Comparison of ENCODE assay signal across 8 cellular contexts in the genomic region with DNA sequence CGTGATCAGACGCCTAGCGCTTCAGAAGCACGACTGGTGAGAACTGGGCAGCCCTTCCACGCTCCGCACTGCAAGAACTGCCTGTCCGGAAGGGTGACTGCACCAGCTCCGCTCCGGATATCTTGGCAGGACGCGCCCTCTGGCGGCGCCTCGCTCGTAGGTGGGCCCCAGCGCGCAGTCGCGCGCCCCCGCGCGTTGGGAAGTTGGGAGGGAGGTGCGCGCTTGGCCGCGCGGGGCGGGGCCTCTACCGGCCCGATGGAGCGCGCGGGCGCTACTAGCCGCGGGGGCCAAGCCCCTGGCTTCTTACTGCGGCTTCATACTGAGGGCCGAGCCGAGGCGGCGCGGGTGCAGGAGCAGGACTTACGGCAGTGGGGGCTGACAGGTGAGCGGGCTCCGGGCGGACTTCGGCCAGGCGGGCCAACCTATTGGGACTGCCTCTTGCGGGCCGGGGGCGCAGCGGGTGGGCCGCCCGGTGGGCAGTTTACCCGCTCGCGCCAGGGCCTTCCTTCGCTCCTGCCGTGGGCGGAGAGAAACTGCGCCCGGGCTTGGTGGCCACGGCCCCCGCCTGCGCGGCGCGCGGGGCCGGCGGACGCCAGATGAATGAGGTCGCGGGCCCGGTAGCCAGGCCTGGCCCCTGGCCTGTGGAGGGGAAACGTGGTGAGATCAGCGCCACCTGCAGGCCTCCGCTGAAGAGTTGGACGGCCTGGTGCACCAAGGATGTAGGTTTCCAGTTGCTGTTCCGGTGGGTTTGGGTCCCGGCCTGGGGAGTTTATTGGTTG.
DNase-seq lines count a peak whose midpoint lies in the region; ATAC-seq and TF ChIP-seq lines count a peak whose summit lies in the region.

A gene (plus strand): TSS at position 236 of the 779 bp plus-strand sequence. CDS start 20 bp downstream, at position 256.

- no peaks in the 10 kb centered on the region for H3K9me3 ChIP-seq in mucosa of stomach (ENCODE audit: control insufficient read depth, low read length)

- H3K4me1 ChIP-seq in mucosa of stomach (ENCODE audit: control insufficient read depth, insufficient read depth, low read length), result peaks cover 35% of the 10 kb centered on the region

- H3K27me3 ChIP-seq in mucosa of stomach (ENCODE audit: control insufficient read depth, insufficient read depth, low read length), result no peaks in the 10 kb centered on the region

- no peak; the same call in 1 of the 2 replicates for TF ChIP-seq EP300 in Ishikawa (IDR thresholded peaks at IDR 0.05; ENCODE audit: borderline replicate concordance)

- TF ChIP-seq RAD21 in Ishikawa (IDR thresholded peaks at IDR 0.05; ENCODE audit: low read depth), result peak; percentile 89

- DNase-seq in DMS153 treated with DMSO at 0.1 percent for 48 hours (lab: John Stamatoyannopoulos, UW; ENCODE audit: unreplicated experiment), result peak; percentile 99
- DNase-seq in OCI-M2 (lab: John Stamatoyannopoulos, UW; ENCODE audit: unreplicated experiment), result peak; percentile 49
- DNase-seq in activated T-cell treated with anti-CD3 and anti-CD28 coated beads for 48 hours (ENCODE audit: low read depth), result peak; percentile 94
- DNase-seq in erythroblast (lab: John Stamatoyannopoulos, UW), result peak; percentile 96 to 97
- DNase-seq in stimulated activated CD8-positive, alpha-beta memory T cell treated with anti-CD3 and anti-CD28 coated beads, Interleukin-7, amount 100 ng/mL, for 1 hour (ENCODE audit: low read depth in 2 of 2), result peak; percentile 81 to 91

- peak within 1 kb of the TSS; percentile 78 for H3K9ac ChIP-seq in mucosa of stomach (ENCODE audit: low read length)

- no peaks in the 10 kb centered on the region for H3K36me3 ChIP-seq in mucosa of stomach (ENCODE audit: control insufficient read depth, insufficient read depth, low read length)

- H3K4me3 ChIP-seq in mucosa of stomach (ENCODE audit: low read length), result peak within 1 kb of the TSS; percentile 76

- peak; percentile 89 for TF ChIP-seq POLR2A in erythroblast (IDR thresholded peaks at IDR 0.05; ENCODE audit: low read length)

- ATAC-seq in GM21576 (IDR thresholded peaks at IDR 0.05; ENCODE audit: unreplicated experiment), result peak; percentile 78

TF ChIP-seq in Ishikawa, 13 proteins besides CTCF, POLR2A, EP300 and RAD21:
- TF ChIP-seq, protein P1, sequence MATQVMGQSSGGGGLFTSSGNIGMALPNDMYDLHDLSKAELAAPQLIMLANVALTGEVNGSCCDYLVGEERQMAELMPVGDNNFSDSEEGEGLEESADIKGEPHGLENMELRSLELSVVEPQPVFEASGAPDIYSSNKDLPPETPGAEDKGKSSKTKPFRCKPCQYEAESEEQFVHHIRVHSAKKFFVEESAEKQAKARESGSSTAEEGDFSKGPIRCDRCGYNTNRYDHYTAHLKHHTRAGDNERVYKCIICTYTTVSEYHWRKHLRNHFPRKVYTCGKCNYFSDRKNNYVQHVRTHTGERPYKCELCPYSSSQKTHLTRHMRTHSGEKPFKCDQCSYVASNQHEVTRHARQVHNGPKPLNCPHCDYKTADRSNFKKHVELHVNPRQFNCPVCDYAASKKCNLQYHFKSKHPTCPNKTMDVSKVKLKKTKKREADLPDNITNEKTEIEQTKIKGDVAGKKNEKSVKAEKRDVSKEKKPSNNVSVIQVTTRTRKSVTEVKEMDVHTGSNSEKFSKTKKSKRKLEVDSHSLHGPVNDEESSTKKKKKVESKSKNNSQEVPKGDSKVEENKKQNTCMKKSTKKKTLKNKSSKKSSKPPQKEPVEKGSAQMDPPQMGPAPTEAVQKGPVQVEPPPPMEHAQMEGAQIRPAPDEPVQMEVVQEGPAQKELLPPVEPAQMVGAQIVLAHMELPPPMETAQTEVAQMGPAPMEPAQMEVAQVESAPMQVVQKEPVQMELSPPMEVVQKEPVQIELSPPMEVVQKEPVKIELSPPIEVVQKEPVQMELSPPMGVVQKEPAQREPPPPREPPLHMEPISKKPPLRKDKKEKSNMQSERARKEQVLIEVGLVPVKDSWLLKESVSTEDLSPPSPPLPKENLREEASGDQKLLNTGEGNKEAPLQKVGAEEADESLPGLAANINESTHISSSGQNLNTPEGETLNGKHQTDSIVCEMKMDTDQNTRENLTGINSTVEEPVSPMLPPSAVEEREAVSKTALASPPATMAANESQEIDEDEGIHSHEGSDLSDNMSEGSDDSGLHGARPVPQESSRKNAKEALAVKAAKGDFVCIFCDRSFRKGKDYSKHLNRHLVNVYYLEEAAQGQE (IDR thresholded peaks at IDR 0.05; ENCODE audit: low read depth), result no peak
- TF ChIP-seq ZBTB7A (IDR thresholded peaks at IDR 0.05; ENCODE audit: low read depth), result peak; percentile 60; the same call in 1 of the 2 replicates
- TF ChIP-seq, protein P2, sequence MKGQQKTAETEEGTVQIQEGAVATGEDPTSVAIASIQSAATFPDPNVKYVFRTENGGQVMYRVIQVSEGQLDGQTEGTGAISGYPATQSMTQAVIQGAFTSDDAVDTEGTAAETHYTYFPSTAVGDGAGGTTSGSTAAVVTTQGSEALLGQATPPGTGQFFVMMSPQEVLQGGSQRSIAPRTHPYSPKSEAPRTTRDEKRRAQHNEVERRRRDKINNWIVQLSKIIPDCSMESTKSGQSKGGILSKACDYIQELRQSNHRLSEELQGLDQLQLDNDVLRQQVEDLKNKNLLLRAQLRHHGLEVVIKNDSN (IDR thresholded peaks at IDR 0.05), result 0 out of 2 replicates have a peak, but pooled peaks have one; percentile 10
- TF ChIP-seq TCF12 (IDR thresholded peaks at IDR 0.05; ENCODE audit: low read depth), result no peak; the same call in 1 of the 2 replicates
- TF ChIP-seq TAF1 (IDR thresholded peaks at IDR 0.05; ENCODE audit: low read depth), result no peak; the same call in 1 of the 2 replicates
- TF ChIP-seq NFIC (IDR thresholded peaks at IDR 0.05), result no peak; the same call in 1 of the 2 replicates
- TF ChIP-seq CREB1 (IDR thresholded peaks at IDR 0.05; ENCODE audit: low read depth), result no peak
- TF ChIP-seq, protein P3, sequence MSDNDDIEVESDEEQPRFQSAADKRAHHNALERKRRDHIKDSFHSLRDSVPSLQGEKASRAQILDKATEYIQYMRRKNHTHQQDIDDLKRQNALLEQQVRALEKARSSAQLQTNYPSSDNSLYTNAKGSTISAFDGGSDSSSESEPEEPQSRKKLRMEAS (IDR thresholded peaks at IDR 0.05), result peak; percentile 70
- no peak for TF ChIP-seq TEAD4 (IDR thresholded peaks at IDR 0.05)
- TF ChIP-seq EGR1 (IDR thresholded peaks at IDR 0.05), result peak; percentile 97
- TF ChIP-seq YY1 (IDR thresholded peaks at IDR 0.05; ENCODE audit: low read depth), result no peak
- TF ChIP-seq FOXM1 (IDR thresholded peaks at IDR 0.05; ENCODE audit: borderline replicate concordance, low read depth), result no peak
- no peak for TF ChIP-seq CEBPB (IDR thresholded peaks at IDR 0.05)
TF ChIP-seq in Ishikawa: peak in this region for 4.

Comparison
In these comparisons a context has a peak if more than half of its experiments do, and no peak if none do; other contexts are left out.
1. Peak in every context shown above with its lines: DNase-seq, ATAC-seq and H3K4me3 ChIP-seq.
2. DNase-seq: peak in every context shown above with its lines; median percentile 99 in DMS153 treated with DMSO at 0.1 percent for 48 hours; 96 in erythroblast; 94 in activated T-cell treated with anti-CD3 and anti-CD28 coated beads for 48 hours; 86 in stimulated activated CD8-positive, alpha-beta memory T cell treated with anti-CD3 and anti-CD28 coated beads, Interleukin-7, amount 100 ng/mL, for 1 hour; 49 in OCI-M2.